In genomic region chr6:13573255-13573654, GRCh38 we compare ENCODE assay signal across 8 cellular contexts. TPM values are rescaled to one million over a fixed set of nuclear protein-coding genes. Genes with fewer than 3 reads are reported as not detected.
DNase-seq lines count a peak whose midpoint lies in the region; ATAC-seq and TF ChIP-seq lines count a peak whose summit lies in the region.
"Had no signal": no experiment of that assay in that cellular context is flagged by ENCODE, and none has a peak within 500 bp of the region (broad histone marks: within the 10 kb centered on the region; RNA-seq: fewer than 3 reads in every experiment).

No MANE protein-coding gene starts in this region.

- ATAC-seq in stimulated activated effector memory CD8-positive, alpha-beta T cell treated with anti-CD3 and anti-CD28 coated beads, Interleukin-12 subunit alpha, Interleukin-12 subunit beta, amount 100 ng/mL, for 72 hours, result no peak
- no peak for ATAC-seq in GM21360 (IDR thresholded peaks at IDR 0.05; ENCODE audit: unreplicated experiment)

- no peak for TF ChIP-seq CTCF in HL-60 (IDR thresholded peaks at IDR 0.05; ENCODE audit: insufficient read depth, low read length)

- peaks cover 2% of the 10 kb centered on the region for H3K36me3 Mint-ChIP-seq in activated T-helper 1 cell treated with anti-CD3 and anti-CD28 coated beads, Interleukin-12 subunit alpha, Interleukin-12 subunit beta, Interleukin-2, Interleukin-4 antibody, amounts not matched to agents 30 ng/mL and 10 ng/mL and 1 ng/mL, durations not matched to agents 14 hours and 24 hours and 36 hours (ENCODE audit: low read depth)
- peaks cover 20% of the 10 kb centered on the region for H3K36me3 Mint-ChIP-seq in stimulated activated effector memory CD8-positive, alpha-beta T cell treated with anti-CD3 and anti-CD28 coated beads, Interleukin-12 subunit alpha, Interleukin-12 subunit beta, amount 100 ng/mL, for 72 hours

- no peaks in the 10 kb centered on the region for H3K9me3 ChIP-seq in iPS-18a (ENCODE audit: control insufficient read depth, low read depth, low read length)

- peaks cover 19% of the 10 kb centered on the region for H3K4me1 Mint-ChIP-seq in activated T-helper 1 cell treated with anti-CD3 and anti-CD28 coated beads, Interleukin-12 subunit alpha, Interleukin-12 subunit beta, Interleukin-2, Interleukin-4 antibody, amounts not matched to agents 30 ng/mL and 10 ng/mL and 1 ng/mL, durations not matched to agents 14 hours and 24 hours and 36 hours (ENCODE audit: low read depth)
- peaks cover 20% of the 10 kb centered on the region for H3K4me1 Mint-ChIP-seq in stimulated activated effector memory CD8-positive, alpha-beta T cell treated with anti-CD3 and anti-CD28 coated beads, Interleukin-12 subunit alpha, Interleukin-12 subunit beta, amount 100 ng/mL, for 72 hours

- peak overlapping the region; percentile 96 for H3K9ac ChIP-seq in iPS-18a (ENCODE audit: low read length)

- H3K36me3 ChIP-seq in iPS-18a (ENCODE audit: control insufficient read depth, low read depth, low read length), result no peaks in the 10 kb centered on the region

- H3K9me3 Mint-ChIP-seq in activated T-helper 1 cell treated with anti-CD3 and anti-CD28 coated beads, Interleukin-12 subunit alpha, Interleukin-12 subunit beta, Interleukin-2, Interleukin-4 antibody, amounts not matched to agents 30 ng/mL and 10 ng/mL and 1 ng/mL, durations not matched to agents 14 hours and 24 hours and 36 hours, result no peaks in the 10 kb centered on the region
- H3K9me3 Mint-ChIP-seq in stimulated activated effector memory CD8-positive, alpha-beta T cell treated with anti-CD3 and anti-CD28 coated beads, Interleukin-12 subunit alpha, Interleukin-12 subunit beta, amount 100 ng/mL, for 72 hours, result no peaks in the 10 kb centered on the region

- H3K27ac ChIP-seq in HL-60 (replicated peaks) (peak overlapping the region; percentile 97), iPS-18a (ENCODE audit: low read length) (peak overlapping the region; percentile 85)

- H3K27me3 Mint-ChIP-seq in activated T-helper 1 cell treated with anti-CD3 and anti-CD28 coated beads, Interleukin-12 subunit alpha, Interleukin-12 subunit beta, Interleukin-2, Interleukin-4 antibody, amounts not matched to agents 30 ng/mL and 10 ng/mL and 1 ng/mL, durations not matched to agents 14 hours and 24 hours and 36 hours (ENCODE audit: insufficient read depth), result peaks cover 11% of the 10 kb centered on the region

- DNase-seq in HL-60 (ENCODE audit: low read depth in 1 of 2, low spot score in 1 of 2), result no peak
- DNase-seq in activated T-helper 1 cell treated with anti-CD3 and anti-CD28 coated beads, Interleukin-12 subunit alpha, Interleukin-12 subunit beta, Interleukin-2, Interleukin-4 antibody, amounts not matched to agents 30 ng/mL and 10 ng/mL and 1 ng/mL, durations not matched to agents 14 hours and 24 hours and 36 hours (ENCODE audit: low spot score), result no peak
- no peak for DNase-seq in stimulated activated effector memory CD8-positive, alpha-beta T cell treated with anti-CD3 and anti-CD28 coated beads, Interleukin-12 subunit alpha, Interleukin-12 subunit beta, amount 100 ng/mL, for 72 hours (ENCODE audit: low spot score in 2 of 2)
- DNase-seq in stimulated activated CD4-positive, alpha-beta T cell treated with anti-CD3 and anti-CD28 coated beads, Interleukin-2, amount 100 ng/mL, for 24 hours, result no peak
- no peak for DNase-seq in activated CD4-positive, alpha-beta T cell treated with anti-CD3 and anti-CD28 coated beads for 1 hour
- DNase-seq: effector CD8-positive, alpha-beta T cell had no signal

- peak overlapping the region; percentile 79 for H3K4me3 Mint-ChIP-seq in activated T-helper 1 cell treated with anti-CD3 and anti-CD28 coated beads, Interleukin-12 subunit alpha, Interleukin-12 subunit beta, Interleukin-2, Interleukin-4 antibody, amounts not matched to agents 30 ng/mL and 10 ng/mL and 1 ng/mL, durations not matched to agents 14 hours and 24 hours and 36 hours
- H3K4me3 Mint-ChIP-seq in stimulated activated effector memory CD8-positive, alpha-beta T cell treated with anti-CD3 and anti-CD28 coated beads, Interleukin-12 subunit alpha, Interleukin-12 subunit beta, amount 100 ng/mL, for 72 hours, result peak overlapping the region; percentile 97

- no peaks in the 10 kb centered on the region for H3K27me3 ChIP-seq in HL-60 (ENCODE audit: insufficient read depth, poor library complexity, severe bottlenecking)
- no peaks in the 10 kb centered on the region for H3K27me3 ChIP-seq in iPS-18a (ENCODE audit: control insufficient read depth, insufficient read depth, low read length)

- peak overlapping the region; percentile 26 for H3K27ac Mint-ChIP-seq in activated T-helper 1 cell treated with anti-CD3 and anti-CD28 coated beads, Interleukin-12 subunit alpha, Interleukin-12 subunit beta, Interleukin-2, Interleukin-4 antibody, amounts not matched to agents 30 ng/mL and 10 ng/mL and 1 ng/mL, durations not matched to agents 14 hours and 24 hours and 36 hours
- H3K27ac Mint-ChIP-seq in stimulated activated effector memory CD8-positive, alpha-beta T cell treated with anti-CD3 and anti-CD28 coated beads, Interleukin-12 subunit alpha, Interleukin-12 subunit beta, amount 100 ng/mL, for 72 hours, result peak overlapping the region; percentile 99

- H3K4me1 ChIP-seq in iPS-18a (ENCODE audit: control insufficient read depth, low read depth, low read length), result peaks cover 11% of the 10 kb centered on the region

- peak overlapping the region; percentile 84 for H3K4me3 ChIP-seq in HL-60 (replicated peaks; ENCODE audit: insufficient read depth, low read length)
- H3K4me3 ChIP-seq in iPS-18a (ENCODE audit: low read length), result peak overlapping the region; percentile 90

- intact Hi-C loops in activated T-helper 1 cell treated with anti-CD3 and anti-CD28 coated beads, Interleukin-12 subunit alpha, Interleukin-12 subunit beta, Interleukin-2, Interleukin-4 antibody, amounts not matched to agents 30 ng/mL and 10 ng/mL and 1 ng/mL, durations not matched to agents 14 hours and 24 hours and 36 hours (cut with micrococcal nuclease), result loop anchor here (5.0 kb wide), 1 partner anchor 214 kb away; no protein-coding TSS in a partner anchor

RNA-seq across cellular contexts. Expression of gene SIRT5, which starts 1.1 kb away (rescaled TPM):
- total RNA-seq in activated T-helper 1 cell treated with anti-CD3 and anti-CD28 coated beads, Interleukin-12 subunit alpha, Interleukin-12 subunit beta, Interleukin-2, Interleukin-4 antibody, amounts not matched to agents 30 ng/mL and 10 ng/mL and 1 ng/mL, durations not matched to agents 14 hours and 24 hours and 36 hours, result 8.4 and 10.1 TPM in 2 replicates

RNA-seq across cellular contexts. Expression of gene NOL7, which starts 41.9 kb away (rescaled TPM):
- total RNA-seq in activated T-helper 1 cell treated with anti-CD3 and anti-CD28 coated beads, Interleukin-12 subunit alpha, Interleukin-12 subunit beta, Interleukin-2, Interleukin-4 antibody, amounts not matched to agents 30 ng/mL and 10 ng/mL and 1 ng/mL, durations not matched to agents 14 hours and 24 hours and 36 hours, result 97.7 and 100 TPM in 2 replicates
